In the genomic region with DNA sequence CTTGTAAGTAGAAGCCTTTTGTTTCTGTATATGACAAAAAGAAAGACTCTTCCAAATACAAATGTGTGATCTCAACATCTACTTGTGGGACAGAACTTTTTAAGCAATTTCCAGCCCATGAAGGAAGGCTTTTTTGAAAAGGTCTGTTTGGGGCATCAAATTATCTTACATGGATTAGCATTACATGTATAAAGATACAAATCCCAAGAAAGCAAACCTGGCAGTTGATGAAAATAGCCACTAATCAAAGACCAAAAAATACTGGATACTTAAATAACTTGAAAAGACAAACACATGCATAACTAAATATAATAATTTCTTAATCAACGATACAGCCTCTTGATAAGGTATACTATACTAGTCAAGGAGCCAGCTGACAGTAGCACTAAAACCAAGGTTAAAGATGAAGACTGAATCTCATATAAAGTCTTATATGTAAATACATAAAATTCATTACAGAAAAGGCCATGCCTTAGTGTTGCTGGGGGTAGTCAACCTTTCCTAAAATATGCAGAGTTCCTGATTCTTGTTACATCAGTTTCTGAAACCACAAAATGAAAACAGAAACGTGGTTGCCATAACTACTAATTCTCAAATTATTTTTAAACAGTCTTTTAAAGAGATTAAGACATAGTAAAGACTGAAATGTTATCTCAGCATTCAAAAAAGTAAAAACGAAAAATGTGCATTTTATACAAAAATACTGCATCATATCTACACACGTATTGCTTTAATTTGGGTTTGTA, we compare ENCODE assay signal across 9 cellular contexts. TPM values are rescaled to one million over a fixed set of nuclear protein-coding genes. Genes with fewer than 3 reads are reported as not detected.
DNase-seq lines count a peak whose midpoint lies in the region; TF ChIP-seq lines count a peak whose summit lies in the region.
"Had no signal": no experiment of that assay in that cellular context is flagged by ENCODE, and none has a peak within 500 bp of the region (broad histone marks: within the 10 kb centered on the region; RNA-seq: fewer than 3 reads in every experiment).

No MANE protein-coding gene starts in this region.

- H3K9ac ChIP-seq in GM23248: peak overlapping the region; percentile 100

- TF ChIP-seq CTCF in prostate gland (IDR thresholded peaks at IDR 0.05): no peak

- H3K36me3 ChIP-seq in GM23248 (ENCODE audit: low read depth): peaks cover 26% of the 10 kb centered on the region
- H3K36me3 ChIP-seq in ectodermal cell (ENCODE audit: control insufficient read depth, insufficient read depth, low read length): peaks cover 6% of the 10 kb centered on the region
- no peaks in the 10 kb centered on the region for H3K36me3 ChIP-seq in prostate gland

- no peak for TF ChIP-seq POLR2A in prostate gland (IDR thresholded peaks at IDR 0.05)

- H3K27ac ChIP-seq in GM23248: peak overlapping the region; percentile 99
- no peak overlapping the region for H3K27ac ChIP-seq in ectodermal cell (ENCODE audit: insufficient read depth, low read depth, low read length, poor library complexity, severe bottlenecking)
- peak overlapping the region; percentile 9 to 72 for H3K27ac ChIP-seq in prostate gland

- peak overlapping the region; percentile 99 for H3K4me2 ChIP-seq in GM23248 (ENCODE audit: unreplicated experiment)

- no peaks in the 10 kb centered on the region for H3K9me2 ChIP-seq in GM23248 (ENCODE audit: insufficient read depth)

- H3K9me3 ChIP-seq in GM23248 (ENCODE audit: low read depth): no peaks in the 10 kb centered on the region
- no peaks in the 10 kb centered on the region for H3K9me3 ChIP-seq in ectodermal cell (ENCODE audit: control insufficient read depth, low read length)
- H3K9me3 ChIP-seq in prostate gland: no peaks in the 10 kb centered on the region

- DNase-seq in AML-193 (lab: John Stamatoyannopoulos, UW): peak; percentile 78 to 84
- DNase-seq in GM23248: peak; percentile 86
- peak; percentile 70 for DNase-seq in RPMI7951 (ENCODE audit: low read depth)
- no peak for DNase-seq in prostate gland (ENCODE audit: low spot score)
- no peak for DNase-seq in NCI-H2196 (lab: John Stamatoyannopoulos, UW; ENCODE audit: unreplicated experiment)
- no peak for DNase-seq in stimulated activated CD4-positive, alpha-beta T cell treated with anti-CD3 and anti-CD28 coated beads, Interleukin-15, amount 100 ng/mL, for 24 hours
- DNase-seq in DMS79 (lab: John Stamatoyannopoulos, UW): no peak

- peaks cover 42% of the 10 kb centered on the region for H3F3A ChIP-seq in GM23248 (ENCODE audit: insufficient read depth)

- H3K4me1 ChIP-seq in GM23248 (ENCODE audit: insufficient read depth) (peaks cover 40% of the 10 kb centered on the region), ectodermal cell (ENCODE audit: control insufficient read depth, insufficient read depth, low read length) (peaks cover 14% of the 10 kb centered on the region), prostate gland (replicated peaks) (no peaks in the 10 kb centered on the region)

- no peak overlapping the region for H2AFZ ChIP-seq in GM23248

- H3K27me3 ChIP-seq in GM23248 (replicated peaks; ENCODE audit: insufficient read depth) (no peaks in the 10 kb centered on the region), ectodermal cell (ENCODE audit: control insufficient read depth, insufficient read depth, low read length, poor library complexity, severe bottlenecking) (no peaks in the 10 kb centered on the region), prostate gland (replicated peaks; ENCODE audit: insufficient read depth) (no peaks in the 10 kb centered on the region)

- in situ Hi-C loops in GM23248 (cut with MboI): no loop called here

- intact Hi-C loops in prostate gland (cut with DNase I): loop anchor here (5.0 kb wide), 1 partner anchor 163 kb away; no protein-coding TSS in a partner anchor

- peaks cover 86% of the 10 kb centered on the region for H3K79me2 ChIP-seq in GM23248 (ENCODE audit: insufficient read depth)

- H3K4me3 ChIP-seq in GM23248 (peak overlapping the region; percentile 95), ectodermal cell (ENCODE audit: insufficient read depth, low read depth, low read length) (peak overlapping the region; percentile 7), prostate gland (no peak overlapping the region)
- H3K4me3 ChIP-seq: lung had no signal

- H4K20me1 ChIP-seq in GM23248 (ENCODE audit: insufficient read depth): no peaks in the 10 kb centered on the region

- WGBS in GM23248 (ENCODE audit: low coverage in 1 of 2, low lambda C conversion rate in 2 of 2, missing lambda C conversion rate in 2 of 2), 2 experiments: 1 to 3% methylated on average over 4 of the region's 4 CpGs
- 89% methylated on average over 2 of the region's 4 CpGs; no CpG with 5 or more reads in 1 of the 2 experiments for WGBS in ectodermal cell, 2 experiments
- whole genome bisulfite sequencing in prostate gland: 34% methylated on average over 4 of the region's 4 CpGs

RNA-seq across cellular contexts. Expression of gene ANKRD28, which starts 2.0 kb away (rescaled TPM):
- total RNA-seq in GM23248 (2014; rRNA removed; shearing (Covaris generic)): 55.6 and 68.9 TPM in 2 replicates
- polyA plus RNA-seq in GM23248 (2016; fragmentation: Nextera tagmentation; extraction: Ambion mirVana): 22.6 and 23.1 TPM in 2 replicates
- total RNA-seq in RPMI7951 (2014; rRNA removed; shearing (Covaris generic)): 82.4 and 96.8 TPM in 2 replicates
- polyA plus RNA-seq in ectodermal cell (2013, experiment 1 of 4): 29.1 TPM
- 32.9 TPM for polyA plus RNA-seq in ectodermal cell (2013, experiment 2 of 4)
- polyA plus RNA-seq in ectodermal cell (2013, experiment 3 of 4): 22.1 TPM
- 22.9 TPM for polyA plus RNA-seq in ectodermal cell (2013, experiment 4 of 4)
- 10 to 100 TPM; 18.4 to 35.8 TPM for total RNA-seq in prostate gland

Comparison
In these comparisons a context has a peak if more than half of its experiments do, and no peak if none do; other contexts are left out.
1. DNase-seq: peak in AML-193 (2 of 2), GM23248 (single experiment) and RPMI7951 (single experiment); none in prostate gland (single experiment), NCI-H2196 (single experiment), stimulated activated CD4-positive, alpha-beta T cell treated with anti-CD3 and anti-CD28 coated beads, Interleukin-15, amount 100 ng/mL, for 24 hours (single experiment) and DMS79 (single experiment).
2. H3K4me3 ChIP-seq: peak in GM23248 (single experiment) and ectodermal cell (single experiment); none in prostate gland (0 of 2).